ENCODE assay signal across 18 cellular contexts in genomic region chr6:40798069-40798770, GRCh38.
DNase-seq lines count a peak whose midpoint lies in the region; ATAC-seq and TF ChIP-seq lines count a peak whose summit lies in the region.
"Had no signal": no experiment of that assay in that cellular context is flagged by ENCODE, and none has a peak within 500 bp of the region (broad histone marks: within the 10 kb centered on the region; RNA-seq: fewer than 3 reads in every experiment).

No MANE protein-coding gene starts in this region.

- H3K14ac ChIP-seq in H9 (ENCODE audit: insufficient read depth, low read length): no peak overlapping the region

- no peaks in the 10 kb centered on the region for H3K79me1 ChIP-seq in H9 (ENCODE audit: insufficient read depth, low read depth, low read length, poor library complexity, severe bottlenecking)

- TF ChIP-seq CTCF in H9 (conservative IDR thresholded peaks at IDR 0.05): no peak; the same call in 2 of the 3 replicates
- no peak for TF ChIP-seq CTCF in WERI-Rb-1 (IDR thresholded peaks at IDR 0.05; ENCODE audit: low read depth, low read length)

- H3K9me3 ChIP-seq in H9 (ENCODE audit: control insufficient read depth, low read depth, low read length) (no peaks in the 10 kb centered on the region), WERI-Rb-1 (ENCODE audit: severe bottlenecking) (no peaks in the 10 kb centered on the region)
- H3K9me3 ChIP-seq: A549, MG63, SJCRH30 had no signal

- H3K27ac Mint-ChIP-seq in H9: no peak overlapping the region; a peak in 1 of 7 replicates
- H3K27ac Mint-ChIP-seq: CD4-positive, alpha-beta memory T cell had no signal

- H3K23me2 ChIP-seq in H9 (ENCODE audit: insufficient read length, low read depth, low read length, poor library complexity, severe bottlenecking): no peaks in the 10 kb centered on the region

- H3K36me3 ChIP-seq in WERI-Rb-1: no peaks in the 10 kb centered on the region
- H3K36me3 ChIP-seq: MG63, SJCRH30 had no signal

- H2BK120ac ChIP-seq in H9 (ENCODE audit: low read depth, low read length, poor library complexity, severe bottlenecking): no peak overlapping the region

- H3K4me1 ChIP-seq in H9 (ENCODE audit: insufficient read depth, low read length): peaks cover 3% of the 10 kb centered on the region; the same call in 1 of the 2 replicates
- H3K4me1 ChIP-seq: A549, SJCRH30 had no signal

- H3K36me3 Mint-ChIP-seq in H9 (ENCODE audit: insufficient read depth in 1 of 3, low read depth in 3 of 3): no peaks in the 10 kb centered on the region
- H3K36me3 Mint-ChIP-seq: CD4-positive, alpha-beta memory T cell had no signal

- no peak overlapping the region for H2AFZ ChIP-seq in H9 (ENCODE audit: low read length)
- H2AFZ ChIP-seq: PC-9 had no signal

- DNase-seq in ELF-1 (ENCODE audit: low read depth, low spot score): peak; percentile 62
- peak; percentile 67 for DNase-seq in H9
- DNase-seq in WERI-Rb-1: peak; percentile 72
- peak; percentile 44 for DNase-seq in iPS-NIHi11 (ENCODE audit: low spot score)
- DNase-seq in cortex of kidney (lab: John Stamatoyannopoulos, UW): no peak
- DNase-seq in CD1c-positive myeloid dendritic cell (ENCODE audit: extremely low spot score): no peak
- DNase-seq: CD4-positive, alpha-beta memory T cell; IMR-90; MG63; NCI-H1048; NCI-H1436; NCI-H2029; NCI-H2171 treated with DMSO at 0.1 percent for 48 hours; PC-9; SJCRH30 had no signal

- no peak overlapping the region for H4K5ac ChIP-seq in H9 (ENCODE audit: insufficient read length, low read depth, low read length)

- H2BK15ac ChIP-seq in H9 (ENCODE audit: low read depth, low read length): no peak overlapping the region

- no peak overlapping the region for H3T11ph ChIP-seq in H9 (ENCODE audit: low read length)

- H3K4me3 ChIP-seq in WERI-Rb-1 (ENCODE audit: low read depth, low read length): no peak overlapping the region
- H3K4me3 ChIP-seq: A549, MG63, PC-9, SJCRH30 had no signal

- H4K8ac ChIP-seq in H9 (replicated peaks; ENCODE audit: insufficient read length, low read depth, low read length): no peak overlapping the region

- H3K56ac ChIP-seq in H9 (ENCODE audit: insufficient read length, low read depth, low read length): no peak overlapping the region

- WGBS in H9 (ENCODE audit: extremely low coverage, insufficient read length, low lambda C conversion rate): no CpG with 5 or more reads among the region's 7 CpGs

- H3K4ac ChIP-seq in H9 (ENCODE audit: low read depth, low read length): no peak overlapping the region

- H4K91ac ChIP-seq in H9 (ENCODE audit: insufficient read length, low read depth, low read length): no peak overlapping the region

- H3K9me3 Mint-ChIP-seq in H9: no peaks in the 10 kb centered on the region; a peak in 1 of 5 replicates
- H3K9me3 Mint-ChIP-seq: CD4-positive, alpha-beta memory T cell had no signal

- H3K27ac ChIP-seq in H9 (ENCODE audit: insufficient read length, low read depth, low read length) (no peak overlapping the region), WERI-Rb-1 (peak overlapping the region; percentile 14)
- H3K27ac ChIP-seq: A549, PC-9, RWPE1, SJCRH30 had no signal

- no peaks in the 10 kb centered on the region for H4K20me1 ChIP-seq in H9 (ENCODE audit: control insufficient read depth, insufficient read depth, insufficient read length)

- no peak overlapping the region for H2BK5ac ChIP-seq in H9 (ENCODE audit: insufficient read length, low read length)

- H3K79me2 ChIP-seq in H9 (ENCODE audit: insufficient read depth, low read length): no peaks in the 10 kb centered on the region

- ATAC-seq in GM18867 (IDR thresholded peaks at IDR 0.05; ENCODE audit: unreplicated experiment): no peak
- ATAC-seq: A549 had no signal

- no peak overlapping the region for H3K23ac ChIP-seq in H9 (ENCODE audit: insufficient read length, low read depth, low read length)

- H2BK20ac ChIP-seq in H9 (ENCODE audit: low read depth, low read length, poor library complexity, severe bottlenecking): no peak overlapping the region

- no peak overlapping the region for H3K18ac ChIP-seq in H9 (ENCODE audit: insufficient read length, low read depth, low read length)

- peaks cover 64% of the 10 kb centered on the region for H3K27me3 Mint-ChIP-seq in H9 (ENCODE audit: low read depth)

- H3K4me2 ChIP-seq in H9 (ENCODE audit: insufficient read depth, insufficient read length, low read length): no peak overlapping the region
- H3K4me2 ChIP-seq: A549, PC-9 had no signal

- peaks cover 29 to 30% of the 10 kb centered on the region in 2 experiments for H3K4me1 Mint-ChIP-seq in H9

- H3K27me3 ChIP-seq in H9 (ENCODE audit: insufficient read depth, low read length): no peaks in the 10 kb centered on the region
- no peaks in the 10 kb centered on the region for H3K27me3 ChIP-seq in WERI-Rb-1 (ENCODE audit: insufficient read depth, low read depth, severe bottlenecking)
- H3K27me3 ChIP-seq: MG63, SJCRH30 had no signal

- no peak overlapping the region for H2AK5ac ChIP-seq in H9 (ENCODE audit: insufficient read length, low read length)

- H2BK12ac ChIP-seq in H9 (ENCODE audit: insufficient read length, low read depth, low read length): no peak overlapping the region

- H3K9ac ChIP-seq in H9 (ENCODE audit: extremely low read depth, insufficient read length, low read length): no peak overlapping the region

- no peak overlapping the region for H3K4me3 Mint-ChIP-seq in H9
- H3K4me3 Mint-ChIP-seq: CD4-positive, alpha-beta memory T cell had no signal

Comparison
In these comparisons a context has a peak if more than half of its experiments do, and no peak if none do; other contexts are left out.
1. DNase-seq: peak in ELF-1 (single experiment), H9 (single experiment), WERI-Rb-1 (single experiment) and iPS-NIHi11 (single experiment); none in cortex of kidney (single experiment) and CD1c-positive myeloid dendritic cell (single experiment).